ENCODE assay signal across 6 cellular contexts in the genomic region with DNA sequence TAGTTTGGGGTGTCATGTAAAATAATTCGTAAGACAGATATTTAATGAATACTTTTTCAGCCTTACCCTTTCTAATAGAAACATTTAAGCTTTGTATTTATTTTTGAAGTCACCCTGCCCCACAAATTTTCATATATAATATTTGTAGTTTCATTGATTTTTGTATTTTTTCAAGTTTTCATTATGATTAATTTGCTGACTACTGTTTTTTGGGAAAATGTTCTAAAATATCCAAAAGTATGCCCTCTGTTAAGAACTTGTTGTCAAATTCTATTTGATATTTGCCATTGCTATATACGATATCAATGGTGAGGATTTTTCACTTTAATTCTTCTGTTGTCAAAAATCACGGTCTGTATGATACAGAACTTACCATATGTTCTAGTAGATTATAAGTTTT.
"Had no signal": no experiment of that assay in that cellular context is flagged by ENCODE, and none has a peak within 500 bp of the region (broad histone marks: within the 10 kb centered on the region; RNA-seq: fewer than 3 reads in every experiment).

No MANE protein-coding gene starts in this region.

- H3K9me3 ChIP-seq: HAP-1 had no signal

- H3K4me1 ChIP-seq: HAP-1 had no signal

- H3K27ac ChIP-seq: KMS-11 had no signal

- H3K4me2 ChIP-seq: KMS-11 had no signal

- H3K36me3 ChIP-seq: HAP-1 had no signal

- FAIRE-seq: HTR-8/SVneo had no signal

- H3K4me3 ChIP-seq: HAP-1 had no signal

- DNase-seq: GOT3, H7, KBM-7 had no signal

- H3K9ac ChIP-seq: KMS-11 had no signal
